8 cellular contexts compared by ENCODE assay signal in genomic region chr20:38434770-38435554, GRCh38. TPM values are rescaled to one million over a fixed set of nuclear protein-coding genes. Genes with fewer than 3 reads are reported as not detected.
A peak's percentile ranks its signal among the peaks of the same experiment; 100 is the strongest.
DNase-seq lines count a peak whose midpoint lies in the region; ATAC-seq and TF ChIP-seq lines count a peak whose summit lies in the region.

Gene SNHG17, minus strand, starts transcription at chr20:38435328.

- peak; percentile 72 for ATAC-seq in activated naive CD8-positive, alpha-beta T cell treated with anti-CD3 and anti-CD28 coated beads, Interleukin-2, amount 50 U/mL, for 24 hours

- H3K23ac ChIP-seq in trophoblast cell (ENCODE audit: low read length): no peak within 1 kb of the TSS

- H3K79me2 ChIP-seq in trophoblast cell (ENCODE audit: control insufficient read depth, insufficient read depth, low read length, poor library complexity): peaks cover 25% of the 10 kb centered on the region

- DNase-seq in G401 (ENCODE audit: low spot score) (peak; percentile 88), HFFc6 (peak; percentile 87), NCI-H128 (lab: John Stamatoyannopoulos, UW; ENCODE audit: unreplicated experiment) (peak; percentile 90), SW480 (ENCODE audit: low spot score) (peak; percentile 97), cardiac septum (ENCODE audit: low spot score) (peak; percentile 95), trophoblast cell (peak; percentile 92 to 99), transverse colon (peak; percentile 93)
- DNase-seq in activated naive CD8-positive, alpha-beta T cell treated with anti-CD3 and anti-CD28 coated beads, Interleukin-2, amount 50 U/mL, for 24 hours: peak; percentile 92

- peaks cover 26 to 36% of the 10 kb centered on the region in 2 experiments for H3K36me3 ChIP-seq in trophoblast cell (ENCODE audit: control insufficient read depth in 1 of 2, insufficient read depth in 2 of 2, low read length in 2 of 2)
- peaks cover 0 to 27% (median 13%) of the 10 kb centered on the region in 4 donors for H3K36me3 ChIP-seq in transverse colon

- peak within 1 kb of the TSS; percentile 96 for H3K4me3 Mint-ChIP-seq in HFFc6
- peak within 1 kb of the TSS; percentile 94 for H3K4me3 Mint-ChIP-seq in activated naive CD8-positive, alpha-beta T cell treated with anti-CD3 and anti-CD28 coated beads, Interleukin-2, amount 50 U/mL, for 24 hours

- in situ Hi-C loops in G401 (cut with HindIII; ENCODE audit: low sequenced_read_pairs) (no loop called here), transverse colon (cut with MboI; ENCODE audit: low pct_ligation_motif_present in 1 of 4, low pct_unique_long_range_greater_than_20kb in 1 of 4, low sequenced_read_pairs in 3 of 4) (no loop called here)

- peak within 1 kb of the TSS; percentile 96 for H3K27ac Mint-ChIP-seq in HFFc6
- peak within 1 kb of the TSS; percentile 98 for H3K27ac Mint-ChIP-seq in activated naive CD8-positive, alpha-beta T cell treated with anti-CD3 and anti-CD28 coated beads, Interleukin-2, amount 50 U/mL, for 24 hours

- H3K4me1 ChIP-seq in trophoblast cell (ENCODE audit: control insufficient read depth in 1 of 2, insufficient read depth in 2 of 2, low read length in 2 of 2) (peaks cover 5 to 12% of the 10 kb centered on the region in 2 experiments), transverse colon (peaks cover 5 to 16% (median 11%) of the 10 kb centered on the region in 4 donors)

- peak within 1 kb of the TSS; percentile 99 for H3K4ac ChIP-seq in trophoblast cell (ENCODE audit: low read depth, low read length)

- peak within 1 kb of the TSS; percentile 77 for H2AFZ ChIP-seq in trophoblast cell (ENCODE audit: insufficient read depth, low read length, poor library complexity)

- peak within 1 kb of the TSS; percentile 59 for H2BK5ac ChIP-seq in trophoblast cell (ENCODE audit: low read depth, low read length, poor library complexity)

- H4K12ac ChIP-seq in trophoblast cell (ENCODE audit: low read depth, low read length): peak within 1 kb of the TSS; percentile 98

- H3K9me3 ChIP-seq in trophoblast cell (ENCODE audit: insufficient read depth, low read depth, low read length) (peaks cover 2% of the 10 kb centered on the region), transverse colon (no peaks in the 10 kb centered on the region)

- TF ChIP-seq POLR2A in transverse colon (IDR thresholded peaks at IDR 0.05): peak; percentile 81

- H3K36me3 Mint-ChIP-seq in HFFc6 (ENCODE audit: low read depth): peaks cover 33% of the 10 kb centered on the region
- H3K36me3 Mint-ChIP-seq in activated naive CD8-positive, alpha-beta T cell treated with anti-CD3 and anti-CD28 coated beads, Interleukin-2, amount 50 U/mL, for 24 hours (ENCODE audit: low read depth): peaks cover 49% of the 10 kb centered on the region

- H3K9ac ChIP-seq in trophoblast cell (ENCODE audit: low read length): peak within 1 kb of the TSS; percentile 89

- peak within 1 kb of the TSS; percentile 82 for H3K4me2 ChIP-seq in trophoblast cell (ENCODE audit: low read length)

- H3K79me1 ChIP-seq in trophoblast cell (ENCODE audit: low read length): peaks cover 8% of the 10 kb centered on the region

- H3K18ac ChIP-seq in trophoblast cell (ENCODE audit: low read length): peak within 1 kb of the TSS; percentile 19

- H3K4me3 ChIP-seq in trophoblast cell (ENCODE audit: low read depth, low read length) (peak within 1 kb of the TSS; percentile 90), transverse colon (peak within 1 kb of the TSS; percentile 32 to 67 (median 64))

- H3K27ac ChIP-seq in trophoblast cell (ENCODE audit: low read depth, low read length): peak within 1 kb of the TSS; percentile 42
- peak within 1 kb of the TSS; percentile 82 to 88 (median 84) for H3K27ac ChIP-seq in transverse colon

- WGBS in trophoblast cell (ENCODE audit: extremely low coverage, insufficient coverage, insufficient read length): no CpG with 5 or more reads among the region's 65 CpGs
- WGBS in transverse colon (ENCODE audit: low coverage in 1 of 2), 2 donors: 0 to 1% methylated on average over 1 to 61 of the region's 65 CpGs

- H4K8ac ChIP-seq in trophoblast cell (ENCODE audit: low read depth, low read length): peak within 1 kb of the TSS; percentile 95

- H3K9me3 Mint-ChIP-seq in HFFc6: no peaks in the 10 kb centered on the region
- no peaks in the 10 kb centered on the region for H3K9me3 Mint-ChIP-seq in activated naive CD8-positive, alpha-beta T cell treated with anti-CD3 and anti-CD28 coated beads, Interleukin-2, amount 50 U/mL, for 24 hours

- H3K27me3 Mint-ChIP-seq in HFFc6 (ENCODE audit: insufficient read depth): peaks cover 2% of the 10 kb centered on the region
- H3K27me3 Mint-ChIP-seq in activated naive CD8-positive, alpha-beta T cell treated with anti-CD3 and anti-CD28 coated beads, Interleukin-2, amount 50 U/mL, for 24 hours: peaks cover 7% of the 10 kb centered on the region

- H2BK12ac ChIP-seq in trophoblast cell (ENCODE audit: low read length): no peak within 1 kb of the TSS

- H3K14ac ChIP-seq in trophoblast cell (ENCODE audit: low read length): peak within 1 kb of the TSS; percentile 59

- peak within 1 kb of the TSS; percentile 84 for H4K91ac ChIP-seq in trophoblast cell (ENCODE audit: low read depth, low read length)

- H3K27me3 ChIP-seq in trophoblast cell (ENCODE audit: insufficient read depth, low read length) (no peaks in the 10 kb centered on the region), transverse colon (no peaks in the 10 kb centered on the region)

- no peak for TF ChIP-seq EP300 in transverse colon (IDR thresholded peaks at IDR 0.05; ENCODE audit: low read depth)

- H2AK5ac ChIP-seq in trophoblast cell (ENCODE audit: low read length): peak within 1 kb of the TSS; percentile 17

- H3K4me1 Mint-ChIP-seq in HFFc6 (ENCODE audit: low read depth): peaks cover 45% of the 10 kb centered on the region
- peaks cover 37% of the 10 kb centered on the region for H3K4me1 Mint-ChIP-seq in activated naive CD8-positive, alpha-beta T cell treated with anti-CD3 and anti-CD28 coated beads, Interleukin-2, amount 50 U/mL, for 24 hours

- H2BK120ac ChIP-seq in trophoblast cell (ENCODE audit: insufficient read depth, low read length, poor library complexity): peak within 1 kb of the TSS; percentile 23

- intact Hi-C loops in cardiac septum (cut with DNase I): loop anchor here (1.0 kb wide), 1 partner anchor 11 kb away; no protein-coding TSS in a partner anchor
- intact Hi-C loops in transverse colon (cut with DNase I; ENCODE audit: low total_unique reads): no loop called here

- TF ChIP-seq CTCF in HFFc6 (IDR thresholded peaks at IDR 0.05) (peak; percentile 100), transverse colon (IDR thresholded peaks at IDR 0.05) (peak; percentile 99 to 100 (median 99))

RNA-seq across cellular contexts. Expression of gene SNHG17, which starts in this region (rescaled TPM):
- 64.7 and 97.1 TPM in 2 replicates for total RNA-seq in G401 (2014; rRNA removed; shearing (Covaris generic))
- total RNA-seq in HFFc6 (2021; fragmentation: NEBNext Ultra II Directional; extraction: Animal tissue kit (Norgen Biotek cat#: 25700)): 10 to 100 TPM; 29.6 to 45.4 (median 32.0) TPM
- 10.6 TPM for total RNA-seq in cardiac septum
- polyA plus RNA-seq in trophoblast cell (2013): 44.8 and 45.5 TPM in 2 replicates
- 100 to 1,000 TPM in 1 of 4 donors, 10 to 100 TPM in 3; 15.8 to 191 (median 43.7) TPM for total RNA-seq in transverse colon

Comparison
In these comparisons a context has a peak if more than half of its experiments do, and no peak if none do; other contexts are left out.
1. Peak in every context shown above with its lines: DNase-seq, ATAC-seq, H3K4me3 ChIP-seq and H3K27ac ChIP-seq.